18 cellular contexts compared by ENCODE assay signal in genomic region chr1:177905686-177906085, GRCh38.
DNase-seq lines count a peak whose midpoint lies in the region; ATAC-seq and TF ChIP-seq lines count a peak whose summit lies in the region.
"Had no signal": no experiment of that assay in that cellular context is flagged by ENCODE, and none has a peak within 500 bp of the region (broad histone marks: within the 10 kb centered on the region; RNA-seq: fewer than 3 reads in every experiment).

No MANE protein-coding gene starts in this region.

- no peaks in the 10 kb centered on the region for H3K36me3 Mint-ChIP-seq in effector memory CD8-positive, alpha-beta T cell (ENCODE audit: insufficient read depth)
- H3K36me3 Mint-ChIP-seq in osteocyte (ENCODE audit: unreplicated experiment): no peaks in the 10 kb centered on the region
- H3K36me3 Mint-ChIP-seq: CD8-positive, alpha-beta T cell had no signal

- H3K4me1 ChIP-seq in HEK293 (ENCODE audit: control insufficient read depth, insufficient read depth, low read length): no peaks in the 10 kb centered on the region
- H3K4me1 ChIP-seq: A549; BLaER1 treated with 17β-estradiol and CSF1 and Interleukin-3, amounts not matched to agents 10 nM and 100 nM; Caco-2 had no signal

- H3K4me3 ChIP-seq in HEK293 (ENCODE audit: low read depth, low read length): no peak overlapping the region
- H3K4me3 ChIP-seq: A549; BLaER1 treated with 17β-estradiol and CSF1 and Interleukin-3, amounts not matched to agents 10 nM and 100 nM had no signal

- H3K9me3 Mint-ChIP-seq in effector memory CD8-positive, alpha-beta T cell: peaks cover 5 to 23% of the 10 kb centered on the region in 2 donors
- H3K9me3 Mint-ChIP-seq in osteocyte (ENCODE audit: unreplicated experiment): no peaks in the 10 kb centered on the region
- H3K9me3 Mint-ChIP-seq: CD8-positive, alpha-beta T cell had no signal

- H3K36me3 ChIP-seq in HEK293 (ENCODE audit: control insufficient read depth in 2 of 2, insufficient read depth in 1 of 2, low read length in 2 of 2): no peaks in the 10 kb centered on the region
- H3K36me3 ChIP-seq: BLaER1 treated with 17β-estradiol and CSF1 and Interleukin-3, amounts not matched to agents 10 nM and 100 nM had no signal

- no peaks in the 10 kb centered on the region for H3K4me1 Mint-ChIP-seq in effector memory CD8-positive, alpha-beta T cell (ENCODE audit: low read depth in 2 of 2)
- no peaks in the 10 kb centered on the region for H3K4me1 Mint-ChIP-seq in osteocyte (ENCODE audit: unreplicated experiment)
- H3K4me1 Mint-ChIP-seq: B cell had no signal

- no peak overlapping the region for H3K27ac Mint-ChIP-seq in effector memory CD8-positive, alpha-beta T cell
- H3K27ac Mint-ChIP-seq in osteocyte (ENCODE audit: unreplicated experiment): no peak overlapping the region
- H3K27ac Mint-ChIP-seq: B cell; CD4-positive, alpha-beta T cell; CD8-positive, alpha-beta T cell had no signal

- TF ChIP-seq CTCF in HEK293 (tag by site-specific recombination; IDR thresholded peaks at IDR 0.05) (no peak), osteocyte (IDR thresholded peaks at IDR 0.05) (no peak)

- CTCF ChIA-PET in HEK293 (lab: Yijun Ruan, JAX): interaction anchor here (0.6 to 0.7 kb wide), 2 partner anchors 125 to 1544 kb away, joined by 4 to 5 read pairs; no protein-coding TSS in a partner anchor

- POLR2A ChIA-PET in HEK293 (lab: Yijun Ruan, JAX): no interaction called here

- ATAC-seq in effector memory CD8-positive, alpha-beta T cell (replicated peaks): no peak
- ATAC-seq: A549; CD8-positive, alpha-beta T cell had no signal

- no peak overlapping the region for H3K4me3 Mint-ChIP-seq in effector memory CD8-positive, alpha-beta T cell
- H3K4me3 Mint-ChIP-seq in osteocyte (ENCODE audit: unreplicated experiment): no peak overlapping the region
- H3K4me3 Mint-ChIP-seq: B cell; CD4-positive, alpha-beta T cell; CD8-positive, alpha-beta T cell had no signal

- DNase-seq in brain pericyte (ENCODE audit: low read depth, low spot score): peak; percentile 2
- peak; percentile 53 for DNase-seq in smooth muscle cell of the brain vasculature (ENCODE audit: low read depth, low spot score)
- DNase-seq in effector CD4-positive, alpha-beta T cell: no peak
- DNase-seq in effector memory CD8-positive, alpha-beta T cell: no peak
- no peak for DNase-seq in osteocyte (ENCODE audit: extremely low spot score, unreplicated experiment)
- DNase-seq: AML-193; Caco-2; Calu3; CD4-positive, alpha-beta T cell; CD8-positive, alpha-beta T cell; DMS79 treated with DMSO at 0.1 percent for 48 hours; GF-D8 had no signal

- H3K9me3 ChIP-seq in HEK293 (ENCODE audit: control insufficient read depth, insufficient read depth, low read depth, low read length): no peaks in the 10 kb centered on the region
- H3K9me3 ChIP-seq: A549; BLaER1 treated with 17β-estradiol and CSF1 and Interleukin-3, amounts not matched to agents 10 nM and 100 nM; Caco-2 had no signal

- H3K27ac ChIP-seq in HEK293 (ENCODE audit: extremely low read depth, low read depth, low read length): no peak overlapping the region
- H3K27ac ChIP-seq: 22Rv1; A549; BLaER1 treated with 17β-estradiol and CSF1 and Interleukin-3, amounts not matched to agents 10 nM and 100 nM; C4-2B had no signal

- no peaks in the 10 kb centered on the region for H3K27me3 Mint-ChIP-seq in effector memory CD8-positive, alpha-beta T cell
- H3K27me3 Mint-ChIP-seq in osteocyte (ENCODE audit: unreplicated experiment): peaks cover 29% of the 10 kb centered on the region
- H3K27me3 Mint-ChIP-seq: CD4-positive, alpha-beta T cell had no signal

TF ChIP-seq in HEK293, 187 proteins besides CTCF, POLR2A, EP300 and RAD21:
- TF ChIP-seq ZNF221 (tag by site-specific recombination; IDR thresholded peaks at IDR 0.05; ENCODE audit: borderline replicate concordance): no peak
- TF ChIP-seq GLIS1 (tag by site-specific recombination; IDR thresholded peaks at IDR 0.05): peak; percentile 52
TF ChIP-seq in HEK293: peak in this region for 1.

Comparison
In these comparisons a context has a peak if more than half of its experiments do, and no peak if none do; other contexts are left out.
1. DNase-seq: peak in brain pericyte (single experiment) and smooth muscle cell of the brain vasculature (single experiment); none in effector CD4-positive, alpha-beta T cell (single experiment), effector memory CD8-positive, alpha-beta T cell (0 of 3) and osteocyte (single experiment).